In genomic region chrX:131626681-131627296, GRCh38 we compare ENCODE assay signal across 15 cellular contexts.
DNase-seq lines count a peak whose midpoint lies in the region; ATAC-seq and TF ChIP-seq lines count a peak whose summit lies in the region.
"Had no signal": no experiment of that assay in that cellular context is flagged by ENCODE, and none has a peak within 500 bp of the region (broad histone marks: within the 10 kb centered on the region; RNA-seq: fewer than 3 reads in every experiment).

No MANE protein-coding gene starts in this region.

- H3K27me3 ChIP-seq in mammary epithelial cell (ENCODE audit: insufficient read depth, low read length) (peaks cover 6% of the 10 kb centered on the region), smooth muscle cell (ENCODE audit: low read depth) (peaks cover 5% of the 10 kb centered on the region)

- no peaks in the 10 kb centered on the region for H3K36me3 Mint-ChIP-seq in MCF 10A (ENCODE audit: insufficient read depth, unreplicated experiment)
- H3K36me3 Mint-ChIP-seq: WTC11 had no signal

- H3K4me1 Mint-ChIP-seq in MCF 10A (ENCODE audit: insufficient read depth, unreplicated experiment): no peaks in the 10 kb centered on the region
- H3K4me1 Mint-ChIP-seq: WTC11 had no signal

- POLR2A ChIA-PET in MCF 10A (lab: Yijun Ruan, JAX): interaction anchor here (0.6 kb wide), 1 partner anchor 426 kb away, joined by 3 read pairs; no protein-coding TSS in a partner anchor

- H3K36me3 ChIP-seq in mammary epithelial cell (ENCODE audit: insufficient read depth, low read length) (no peaks in the 10 kb centered on the region), smooth muscle cell (ENCODE audit: low read depth) (no peaks in the 10 kb centered on the region)
- H3K36me3 ChIP-seq: uterus had no signal

- H3K27ac Mint-ChIP-seq in MCF 10A (ENCODE audit: low read depth, unreplicated experiment): no peak overlapping the region
- H3K27ac Mint-ChIP-seq: activated T-helper 2 cell treated with anti-CD3 and anti-CD28 coated beads, Interferon-gamma antibody, Interleukin-2, Interleukin-4, amounts not matched to agents 10 μg/mL and 5 μg/mL and 100 μg/mL, durations not matched to agents 14 hours and 24 hours and 36 hours; WTC11 had no signal

- H2AFZ ChIP-seq in mammary epithelial cell (ENCODE audit: low read depth, low read length) (no peak overlapping the region), smooth muscle cell (ENCODE audit: low read depth) (no peak overlapping the region)

- no peak overlapping the region for H3K9ac ChIP-seq in mammary epithelial cell (ENCODE audit: insufficient read depth, low read length)
- no peak overlapping the region for H3K9ac ChIP-seq in smooth muscle cell (ENCODE audit: low read depth)

- CTCF ChIA-PET in MCF 10A (lab: Yijun Ruan, JAX): interaction anchor here (0.7 to 2.5 kb wide), 10 partner anchors 8 to 1099 kb away, joined by 3 to 6 read pairs (median 3); no protein-coding TSS in a partner anchor
- CTCF ChIA-PET in mammary epithelial cell (lab: Charles Lee; ENCODE audit: low non-redundant PET): interaction anchor here (0.6 kb wide), 1 partner anchor 632 kb away, joined by 6 read pairs; no protein-coding TSS in a partner anchor

- H3K4me3 ChIP-seq in mammary epithelial cell (replicated peaks in 1 of 3; ENCODE audit: insufficient read depth in 1 of 3, low read depth in 2 of 3, low read length in 3 of 3) (no peak overlapping the region), fibroblast of mammary gland (ENCODE audit: control insufficient read depth, low read depth, low read length) (no peak overlapping the region), smooth muscle cell (no peak overlapping the region)
- H3K4me3 ChIP-seq: uterus had no signal

- H3K9me3 ChIP-seq in mammary epithelial cell (replicated peaks; ENCODE audit: insufficient read depth, low read length): no peaks in the 10 kb centered on the region
- no peaks in the 10 kb centered on the region for H3K9me3 ChIP-seq in smooth muscle cell (replicated peaks; ENCODE audit: low read depth)
- H3K9me3 ChIP-seq: uterus had no signal

- TF ChIP-seq CTCF in MCF 10A (IDR thresholded peaks at IDR 0.05; ENCODE audit: unreplicated experiment) (peak; percentile 11), mammary epithelial cell (conservative IDR thresholded peaks at IDR 0.05 in 1 of 2, IDR thresholded peaks at IDR 0.05 in 1 of 2; ENCODE audit: extremely low read depth in 1 of 2, insufficient read depth in 1 of 2, low read depth in 1 of 2, low read length in 2 of 2) (peak in 1 of 2 donors; percentile 24), fibroblast of mammary gland (conservative IDR thresholded peaks at IDR 0.05; ENCODE audit: control insufficient read depth, insufficient read depth, low read depth, low read length) (peak; percentile 29), smooth muscle cell (IDR thresholded peaks at IDR 0.05; ENCODE audit: borderline replicate concordance, insufficient read depth, poor library complexity, severe bottlenecking) (peak; percentile 23)

- H3K4me3 Mint-ChIP-seq in MCF 10A (ENCODE audit: unreplicated experiment): no peak overlapping the region
- H3K4me3 Mint-ChIP-seq: WTC11 had no signal

- 37% methylated on average over 3 of the region's 3 CpGs for WGBS in mammary epithelial cell (ENCODE audit: low coverage, missing lambda C conversion rate)
- WGBS in smooth muscle cell (ENCODE audit: low lambda C conversion rate): 51% methylated on average over 3 of the region's 3 CpGs

- DNase-seq in MCF 10A (ENCODE audit: unreplicated experiment) (peak; percentile 21), mammary epithelial cell (no peak), OCI-M1 (lab: John Stamatoyannopoulos, UW) (peak; percentile 7), fibroblast of mammary gland (ENCODE audit: low read depth) (peak; percentile 23), smooth muscle cell (lab: John Stamatoyannopoulos, UW; ENCODE audit: unreplicated experiment) (no peak), amniotic stem cell (lab: John Stamatoyannopoulos, UW) (no peak), DMS79 treated with DMSO at 0.1 percent for 48 hours (lab: John Stamatoyannopoulos, UW) (no peak), sciatic nerve (ENCODE audit: low spot score) (no peak)
- DNase-seq: kidney; NCI-H2029; stimulated activated CD8-positive, alpha-beta memory T cell treated with anti-CD3 and anti-CD28 coated beads, Interleukin-4, amount 100 ng/mL, for 48 hours; uterus had no signal

- dilution Hi-C loops in mammary epithelial cell (cut with HindIII; ENCODE audit: low sequenced_read_pairs): no loop called here

- H3K79me2 ChIP-seq in mammary epithelial cell (ENCODE audit: insufficient read depth, low read length) (no peaks in the 10 kb centered on the region), smooth muscle cell (ENCODE audit: low read depth) (no peaks in the 10 kb centered on the region)

- H3K27ac ChIP-seq in mammary epithelial cell (ENCODE audit: insufficient read depth, low read depth, low read length) (no peak overlapping the region), smooth muscle cell (ENCODE audit: low read depth) (no peak overlapping the region)
- H3K27ac ChIP-seq: uterus had no signal

- H3K9me3 Mint-ChIP-seq in MCF 10A (ENCODE audit: unreplicated experiment): no peaks in the 10 kb centered on the region
- H3K9me3 Mint-ChIP-seq: activated T-helper 2 cell treated with anti-CD3 and anti-CD28 coated beads, Interferon-gamma antibody, Interleukin-2, Interleukin-4, amounts not matched to agents 10 μg/mL and 5 μg/mL and 100 μg/mL, durations not matched to agents 14 hours and 24 hours and 36 hours; WTC11 had no signal

- intact Hi-C loops in MCF 10A (cut with micrococcal nuclease): loop anchor here (1.0 kb wide), 1 partner anchor 632 kb away; no protein-coding TSS in a partner anchor
- intact Hi-C loops in mammary epithelial cell (cut with micrococcal nuclease): no loop called here
- intact Hi-C loops in sciatic nerve (cut with DNase I): no loop called here

- ATAC-seq in sciatic nerve: no peak
- ATAC-seq: Right ventricle myocardium inferior, WTC11 had no signal

- no peak overlapping the region for H3K4me2 ChIP-seq in mammary epithelial cell (ENCODE audit: insufficient read depth, low read depth, low read length)
- H3K4me2 ChIP-seq in smooth muscle cell: no peak overlapping the region

- H3K4me1 ChIP-seq in mammary epithelial cell (ENCODE audit: insufficient read depth, low read length): no peaks in the 10 kb centered on the region
- no peaks in the 10 kb centered on the region for H3K4me1 ChIP-seq in smooth muscle cell (ENCODE audit: low read depth)
- H3K4me1 ChIP-seq: uterus had no signal

- no peaks in the 10 kb centered on the region for H4K20me1 ChIP-seq in mammary epithelial cell (ENCODE audit: insufficient read depth, low read length)
- H4K20me1 ChIP-seq in smooth muscle cell (ENCODE audit: low read depth): no peaks in the 10 kb centered on the region

- in situ Hi-C loops in mammary epithelial cell (cut with MboI; ENCODE audit: low sequenced_read_pairs in 2 of 2): loop anchor here in 1 of 2 donors (25.0 kb wide), 1 partner anchor 639 kb away; no protein-coding TSS in a partner anchor

- BruUV-seq in MCF 10A (replicated peaks; lab: Mats Ljungman, UMichigan): no TSS peak
- BruUV-seq in mammary epithelial cell (replicated peaks; lab: Mats Ljungman, UMichigan): no TSS peak

- H3K27me3 Mint-ChIP-seq in MCF 10A (ENCODE audit: insufficient read depth, unreplicated experiment): peaks cover 27% of the 10 kb centered on the region

- no peaks in the 10 kb centered on the region for H3F3A ChIP-seq in smooth muscle cell (ENCODE audit: low read depth)

Comparison
In these comparisons a context has a peak if more than half of its experiments do, and no peak if none do; other contexts are left out.
1. DNase-seq: peak in MCF 10A (single experiment), OCI-M1 (single experiment) and fibroblast of mammary gland (single experiment); none in mammary epithelial cell (single experiment), smooth muscle cell (single experiment), amniotic stem cell (single experiment), DMS79 treated with DMSO at 0.1 percent for 48 hours (single experiment) and sciatic nerve (single experiment).